Comparison of ENCODE assay signal across 23 cellular contexts in the genomic region with DNA sequence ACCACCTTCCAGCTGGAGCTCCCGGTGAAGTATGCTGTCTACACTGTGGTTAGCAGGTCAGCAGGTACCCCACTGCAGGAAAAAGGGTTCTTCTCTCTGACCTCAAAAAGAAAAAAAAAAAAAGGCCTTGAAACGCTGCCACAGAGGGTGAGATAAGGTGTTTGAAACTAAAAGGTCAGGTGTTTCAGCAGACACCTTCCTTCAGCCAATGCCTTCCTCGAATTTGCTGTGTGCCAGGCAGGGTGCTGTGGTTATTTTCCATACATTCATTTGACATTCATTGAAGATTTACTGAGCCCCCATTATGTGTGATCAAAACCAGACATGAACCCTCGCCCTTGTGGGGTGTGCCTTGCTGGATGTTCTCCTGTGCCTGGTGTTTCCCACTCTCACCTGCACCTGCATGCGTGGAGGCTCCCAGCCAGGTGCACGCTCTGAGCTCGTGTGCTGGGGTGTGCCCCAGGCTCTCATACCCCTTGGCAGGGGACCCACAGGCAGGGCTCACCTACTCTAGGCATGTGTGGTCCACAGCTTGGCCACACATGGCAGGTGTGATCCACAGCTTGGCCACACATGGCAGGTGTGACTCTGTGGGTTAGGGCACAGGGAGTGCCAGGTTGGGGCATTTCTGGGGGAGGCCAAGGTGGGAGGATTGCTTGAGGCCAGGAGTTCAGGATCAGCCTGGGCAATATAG. TPM values are rescaled to one million over a fixed set of nuclear protein-coding genes. Genes with fewer than 3 reads are reported as not detected.
"Had no signal": no experiment of that assay in that cellular context is flagged by ENCODE, and none has a peak within 500 bp of the region (broad histone marks: within the 10 kb centered on the region; RNA-seq: fewer than 3 reads in every experiment).

No MANE protein-coding gene starts in this region.

- H3K27ac Mint-ChIP-seq: activated naive CD4-positive, alpha-beta T cell treated with anti-CD3 and anti-CD28 coated beads, Interleukin-2, amount 50 U/mL, for 24 hours; brain; nephron; progenitor cell of endocrine pancreas; stimulated activated naive CD8-positive, alpha-beta T cell treated with anti-CD3 and anti-CD28 coated beads, Interleukin-15, amount 100 ng/mL, for 72 hours; type B pancreatic cell had no signal

- H3K9ac ChIP-seq: SK-N-SH had no signal

- H3K27me3 Mint-ChIP-seq: activated naive CD4-positive, alpha-beta T cell treated with anti-CD3 and anti-CD28 coated beads, Interleukin-2, amount 50 U/mL, for 24 hours; stimulated activated naive CD8-positive, alpha-beta T cell treated with anti-CD3 and anti-CD28 coated beads, Interleukin-15, amount 100 ng/mL, for 72 hours had no signal

- H3K27me3 ChIP-seq: right atrium auricular region had no signal

- ATAC-seq: stimulated activated naive CD8-positive, alpha-beta T cell treated with anti-CD3 and anti-CD28 coated beads, Interleukin-15, amount 100 ng/mL, for 72 hours had no signal

- H3K4me3 ChIP-seq: coronary artery, esophagus squamous epithelium, left ventricle myocardium inferior, right atrium auricular region had no signal

- DNase-seq: activated CD4-positive, alpha-beta T cell treated with anti-CD3 and anti-CD28 coated beads for 48 hours; activated CD8-positive, alpha-beta memory T cell treated with anti-CD3 and anti-CD28 coated beads for 24 hours; amniotic stem cell; central memory CD4-positive, alpha-beta T cell; esophagus squamous epithelium; hippocampal formation; left ventricle myocardium inferior; occipital lobe; SK-N-SH; stimulated activated CD4-positive, alpha-beta T cell treated with anti-CD3 and anti-CD28 coated beads, Interleukin-4, amount 100 ng/mL, for 4 hours; stimulated activated CD8-positive, alpha-beta memory T cell treated with anti-CD3 and anti-CD28 coated beads, Interleukin-4, amount 100 ng/mL, for 48 hours; stimulated activated naive CD8-positive, alpha-beta T cell treated with anti-CD3 and anti-CD28 coated beads, Interleukin-15, amount 100 ng/mL, for 72 hours had no signal

- H3K4me1 Mint-ChIP-seq: brain, nephron had no signal

- H3K36me3 Mint-ChIP-seq: brain, type B pancreatic cell had no signal

- H3K9me3 ChIP-seq: SK-N-SH had no signal

- H3K4me1 ChIP-seq: esophagus squamous epithelium, right atrium auricular region had no signal

- H3K36me3 ChIP-seq: esophagus squamous epithelium, left ventricle myocardium inferior, right atrium auricular region had no signal

- H3K27ac ChIP-seq: coronary artery, esophagus squamous epithelium, left ventricle myocardium inferior, right atrium auricular region had no signal

- H3K4me3 Mint-ChIP-seq: activated naive CD4-positive, alpha-beta T cell treated with anti-CD3 and anti-CD28 coated beads, Interleukin-2, amount 50 U/mL, for 24 hours; brain; nephron; stimulated activated naive CD8-positive, alpha-beta T cell treated with anti-CD3 and anti-CD28 coated beads, Interleukin-15, amount 100 ng/mL, for 72 hours; type B pancreatic cell had no signal

- H3K9me3 Mint-ChIP-seq: type B pancreatic cell had no signal

- H3K4me2 ChIP-seq: SK-N-SH had no signal

RNA-seq across cellular contexts. Expression of gene ITGAD, which starts 15.8 kb away (rescaled TPM):
- total RNA-seq: fibroblast of villous mesenchyme; kidney epithelial cell; left ventricle myocardium inferior; occipital lobe; progenitor cell of endocrine pancreas; right atrium auricular region; T-helper 1 cell treated with Interleukin-12 subunit alpha and Interleukin-12 subunit beta and Interleukin-4 antibody, amounts not matched to agents 30 ng/mL and 1 ng/mL, for 36 hours; temporal lobe had no signal
- polyA plus RNA-seq: SK-N-SH had no signal

RNA-seq across cellular contexts. Expression of gene ITGAX, which starts 22.4 kb away (rescaled TPM):
- total RNA-seq: fibroblast of villous mesenchyme, progenitor cell of endocrine pancreas had no signal

RNA-seq across cellular contexts. Expression of gene COX6A2, which starts 50.8 kb away (rescaled TPM):
- total RNA-seq: esophagus squamous epithelium; fibroblast of villous mesenchyme; kidney epithelial cell; occipital lobe; progenitor cell of endocrine pancreas; T-helper 1 cell treated with Interleukin-12 subunit alpha and Interleukin-12 subunit beta and Interleukin-4 antibody, amounts not matched to agents 30 ng/mL and 1 ng/mL, for 36 hours; temporal lobe had no signal
- polyA plus RNA-seq: SK-N-SH had no signal
